In genomic region chr9:6272229-6272597, GRCh38 we compare ENCODE assay signal across 13 cellular contexts. TPM values are rescaled to one million over a fixed set of nuclear protein-coding genes. Genes with fewer than 3 reads are reported as not detected.
DNase-seq lines count a peak whose midpoint lies in the region; TF ChIP-seq lines count a peak whose summit lies in the region.
"Had no signal": no experiment of that assay in that cellular context is flagged by ENCODE, and none has a peak within 500 bp of the region (broad histone marks: within the 10 kb centered on the region; RNA-seq: fewer than 3 reads in every experiment).

No MANE protein-coding gene starts in this region.

- no peak overlapping the region for H4K91ac ChIP-seq in mesenchymal stem cell (ENCODE audit: low read length)

- no peaks in the 10 kb centered on the region for H3K36me3 ChIP-seq in mesenchymal stem cell (ENCODE audit: control insufficient read depth in 1 of 2, insufficient read depth in 2 of 2, low read depth in 1 of 2, low read length in 2 of 2)
- no peaks in the 10 kb centered on the region for H3K36me3 ChIP-seq in Karpas-422 (ENCODE audit: insufficient read depth, low read length)

- intact Hi-C loops in activated CD4-positive, alpha-beta T cell treated with anti-CD3 and anti-CD28 coated beads, Interleukin-2, amount 10 ng/mL, durations not matched to agents 24 days and 14 days (cut with micrococcal nuclease), result no loop called here

- no peaks in the 10 kb centered on the region for H3K79me2 ChIP-seq in Karpas-422 (ENCODE audit: low read length)

- no peak overlapping the region for H2BK120ac ChIP-seq in mesenchymal stem cell (ENCODE audit: low read depth, low read length)

- H2BK12ac ChIP-seq in mesenchymal stem cell (ENCODE audit: low read length in 2 of 2), result no peak overlapping the region

- H3K4me1 ChIP-seq in mesenchymal stem cell (ENCODE audit: control insufficient read depth, insufficient read depth, low read depth, low read length) (no peaks in the 10 kb centered on the region), Karpas-422 (ENCODE audit: low read length) (no peaks in the 10 kb centered on the region)

- no peaks in the 10 kb centered on the region for H3K4me1 Mint-ChIP-seq in activated CD4-positive, alpha-beta T cell treated with anti-CD3 and anti-CD28 coated beads, Interleukin-2, amount 10 ng/mL, durations not matched to agents 24 days and 14 days
- H3K4me1 Mint-ChIP-seq: activated naive CD4-positive, alpha-beta T cell treated with anti-CD3 and anti-CD28 coated beads, Interleukin-2, amount 50 U/mL, for 24 hours had no signal

- H3K36me3 Mint-ChIP-seq in activated CD4-positive, alpha-beta T cell treated with anti-CD3 and anti-CD28 coated beads, Interleukin-2, amount 10 ng/mL, durations not matched to agents 24 days and 14 days (ENCODE audit: low read depth), result no peaks in the 10 kb centered on the region
- H3K36me3 Mint-ChIP-seq: activated naive CD4-positive, alpha-beta T cell treated with anti-CD3 and anti-CD28 coated beads, Interleukin-2, amount 50 U/mL, for 24 hours had no signal

- H3K9me3 Mint-ChIP-seq in activated CD4-positive, alpha-beta T cell treated with anti-CD3 and anti-CD28 coated beads, Interleukin-2, amount 10 ng/mL, durations not matched to agents 24 days and 14 days, result no peaks in the 10 kb centered on the region
- H3K9me3 Mint-ChIP-seq: activated naive CD4-positive, alpha-beta T cell treated with anti-CD3 and anti-CD28 coated beads, Interleukin-2, amount 50 U/mL, for 24 hours had no signal

- H3K14ac ChIP-seq in mesenchymal stem cell (ENCODE audit: low read length in 2 of 2), result no peak overlapping the region

- no peak overlapping the region for H2AFZ ChIP-seq in mesenchymal stem cell (ENCODE audit: low read depth, low read length)
- no peak overlapping the region for H2AFZ ChIP-seq in Karpas-422 (ENCODE audit: low read length)

- H3K27ac ChIP-seq in mesenchymal stem cell (ENCODE audit: low read length, poor library complexity, severe bottlenecking) (no peak overlapping the region), Karpas-422 (ENCODE audit: low read length) (no peak overlapping the region)
- H3K27ac ChIP-seq: 22Rv1 had no signal

- H3K27ac Mint-ChIP-seq in activated CD4-positive, alpha-beta T cell treated with anti-CD3 and anti-CD28 coated beads, Interleukin-2, amount 10 ng/mL, durations not matched to agents 24 days and 14 days, result no peak overlapping the region
- H3K27ac Mint-ChIP-seq: activated naive CD4-positive, alpha-beta T cell treated with anti-CD3 and anti-CD28 coated beads, Interleukin-2, amount 50 U/mL, for 24 hours had no signal

- H3K9ac ChIP-seq in mesenchymal stem cell (ENCODE audit: low read length), result peak overlapping the region; percentile 71
- H3K9ac ChIP-seq in Karpas-422 (ENCODE audit: low read length), result no peak overlapping the region

- H2BK15ac ChIP-seq in mesenchymal stem cell (ENCODE audit: low read depth, poor library complexity, severe bottlenecking), result no peak overlapping the region

- no peak overlapping the region for H3K4ac ChIP-seq in mesenchymal stem cell (ENCODE audit: low read depth in 1 of 2, low read length in 2 of 2)

- TF ChIP-seq CTCF in fibroblast of mammary gland (conservative IDR thresholded peaks at IDR 0.05; ENCODE audit: control insufficient read depth, insufficient read depth, low read depth, low read length), result no peak

- H3K4me3 ChIP-seq in fibroblast of mammary gland (ENCODE audit: control insufficient read depth, low read depth, low read length) (no peak overlapping the region), mesenchymal stem cell (ENCODE audit: insufficient read depth in 1 of 2, low read depth in 1 of 2, low read length in 2 of 2) (no peak overlapping the region), Karpas-422 (ENCODE audit: low read length) (no peak overlapping the region)

- no peak overlapping the region for H2BK5ac ChIP-seq in mesenchymal stem cell (ENCODE audit: low read depth, low read length, poor library complexity, severe bottlenecking)

- no peak overlapping the region for H3K4me2 ChIP-seq in mesenchymal stem cell (ENCODE audit: low read length, poor library complexity, severe bottlenecking)
- no peak overlapping the region for H3K4me2 ChIP-seq in Karpas-422 (ENCODE audit: low read depth, low read length, poor library complexity, severe bottlenecking)

- H3K23ac ChIP-seq in mesenchymal stem cell (ENCODE audit: low read length in 2 of 2), result no peak overlapping the region

- no peak overlapping the region for H3K18ac ChIP-seq in mesenchymal stem cell (ENCODE audit: low read depth in 1 of 2, low read length in 2 of 2)

- no peaks in the 10 kb centered on the region for H3K9me2 ChIP-seq in Karpas-422 (replicated peaks; ENCODE audit: insufficient read depth, low read length)

- H4K20me1 ChIP-seq in Karpas-422 (ENCODE audit: insufficient read depth, low read depth, low read length), result no peaks in the 10 kb centered on the region

- peak; percentile 14 for DNase-seq in NCI-H510A treated with DMSO at 0.1 percent for 48 hours (lab: John Stamatoyannopoulos, UW)
- no peak for DNase-seq in NCI-H510A (lab: John Stamatoyannopoulos, UW)
- peak; percentile 94 for DNase-seq in fibroblast of mammary gland (ENCODE audit: low read depth)
- peak; percentile 68 for DNase-seq in mesenchymal stem cell
- DNase-seq in cerebellar nuclear complex (lab: John Stamatoyannopoulos, UW), result no peak
- no peak for DNase-seq in Karpas-422
- no peak for DNase-seq in COLO668 (lab: John Stamatoyannopoulos, UW; ENCODE audit: unreplicated experiment)
- DNase-seq in activated CD4-positive, alpha-beta T cell treated with anti-CD3 and anti-CD28 coated beads, Interleukin-2, amount 10 ng/mL, durations not matched to agents 24 days and 14 days, result no peak
- DNase-seq: NCI-H187; stimulated activated naive CD4-positive, alpha-beta T cell treated with Interleukin-2 at 50 U/mL for 16 hours had no signal

- no peak overlapping the region for H3K4me3 Mint-ChIP-seq in activated CD4-positive, alpha-beta T cell treated with anti-CD3 and anti-CD28 coated beads, Interleukin-2, amount 10 ng/mL, durations not matched to agents 24 days and 14 days
- H3K4me3 Mint-ChIP-seq: activated naive CD4-positive, alpha-beta T cell treated with anti-CD3 and anti-CD28 coated beads, Interleukin-2, amount 50 U/mL, for 24 hours had no signal

- H2AK5ac ChIP-seq in mesenchymal stem cell (ENCODE audit: low read length, severe bottlenecking), result no peak overlapping the region

- no peak overlapping the region for H4K8ac ChIP-seq in mesenchymal stem cell (ENCODE audit: low read length)

- H3K27me3 ChIP-seq in mesenchymal stem cell (ENCODE audit: control insufficient read depth in 1 of 2, insufficient read depth in 1 of 2, low read length in 2 of 2) (no peaks in the 10 kb centered on the region), Karpas-422 (ENCODE audit: low read length) (no peaks in the 10 kb centered on the region)

- no peaks in the 10 kb centered on the region for H3K9me3 ChIP-seq in mesenchymal stem cell (ENCODE audit: control insufficient read depth, low read length)
- H3K9me3 ChIP-seq in Karpas-422 (ENCODE audit: low read length), result no peaks in the 10 kb centered on the region

- H3K27me3 Mint-ChIP-seq in activated CD4-positive, alpha-beta T cell treated with anti-CD3 and anti-CD28 coated beads, Interleukin-2, amount 10 ng/mL, durations not matched to agents 24 days and 14 days, result peaks cover 11% of the 10 kb centered on the region

- no peaks in the 10 kb centered on the region for H3K79me1 ChIP-seq in mesenchymal stem cell (replicated peaks; ENCODE audit: low read length, poor library complexity, severe bottlenecking)

RNA-seq across cellular contexts. Expression of gene TPD52L3, which starts 56.0 kb away (rescaled TPM):
- not detected for polyA plus RNA-seq in mesenchymal stem cell (2013, experiment 1 of 2)
- polyA plus RNA-seq in mesenchymal stem cell (2013, experiment 2 of 2), result not detected
- not detected in 2 replicates for total RNA-seq in Karpas-422 (2014; rRNA removed; shearing (Covaris generic); ENCODE audit: low replicate concordance)
- not detected in 2 replicates for total RNA-seq in activated CD4-positive, alpha-beta T cell treated with anti-CD3 and anti-CD28 coated beads, Interleukin-2, amount 10 ng/mL, durations not matched to agents 24 days and 14 days
- total RNA-seq: RPMI7951 had no signal

RNA-seq across cellular contexts. Expression of gene IL33, which starts 56.6 kb away (rescaled TPM):
- polyA plus RNA-seq in mesenchymal stem cell (2013, experiment 1 of 2), result 0.14 TPM
- 0.12 TPM for polyA plus RNA-seq in mesenchymal stem cell (2013, experiment 2 of 2)
- total RNA-seq in Karpas-422 (2014; rRNA removed; shearing (Covaris generic); ENCODE audit: low replicate concordance), result not detected in 2 replicates
- not detected in 2 replicates for total RNA-seq in activated CD4-positive, alpha-beta T cell treated with anti-CD3 and anti-CD28 coated beads, Interleukin-2, amount 10 ng/mL, durations not matched to agents 24 days and 14 days

Comparison
In these comparisons a context has a peak if more than half of its experiments do, and no peak if none do; other contexts are left out.
1. DNase-seq: peak in NCI-H510A treated with DMSO at 0.1 percent for 48 hours (single experiment), fibroblast of mammary gland (single experiment) and mesenchymal stem cell (single experiment); none in NCI-H510A (single experiment), cerebellar nuclear complex (0 of 2), Karpas-422 (single experiment), COLO668 (single experiment) and activated CD4-positive, alpha-beta T cell treated with anti-CD3 and anti-CD28 coated beads, Interleukin-2, amount 10 ng/mL, durations not matched to agents 24 days and 14 days (single experiment).